ENCODE assay signal across 9 cellular contexts in genomic region chr17:74842599-74843351, GRCh38. TPM values are rescaled to one million over a fixed set of nuclear protein-coding genes. Genes with fewer than 3 reads are reported as not detected.
DNase-seq lines count a peak whose midpoint lies in the region; ATAC-seq and TF ChIP-seq lines count a peak whose summit lies in the region.
"Had no signal": no experiment of that assay in that cellular context is flagged by ENCODE, and none has a peak within 500 bp of the region (broad histone marks: within the 10 kb centered on the region; RNA-seq: fewer than 3 reads in every experiment).

No MANE protein-coding gene starts in this region.

- 0 to 3% (median 1%) methylated on average over 3 to 88 of the region's 88 CpGs for WGBS in adrenal gland, 4 donors

- H3K27ac ChIP-seq in adrenal gland, result peak overlapping the region in 4 of 5 donors; percentile 16 to 66 (median 44)
- no peak overlapping the region for H3K27ac ChIP-seq in parathyroid adenoma

- TF ChIP-seq CTCF in adrenal gland (IDR thresholded peaks at IDR 0.05) (peak; percentile 16 to 79 (median 60)), parathyroid adenoma (IDR thresholded peaks at IDR 0.05) (peak; percentile 42)

- peak; percentile 78 for DNase-seq in ELF-1 (ENCODE audit: low read depth, low spot score)
- peak; percentile 78 for DNase-seq in NCI-H1105 (lab: John Stamatoyannopoulos, UW)
- DNase-seq in adrenal gland, result peak; percentile 74 to 85 (median 76)
- peak; percentile 82 for DNase-seq in cardiac septum (ENCODE audit: low spot score)
- DNase-seq in stimulated activated CD4-positive, alpha-beta T cell treated with anti-CD3 and anti-CD28 coated beads, Interleukin-4, amount 100 ng/mL, for 4 hours, result no peak
- no peak for DNase-seq in GOT3 (lab: John Stamatoyannopoulos, UW)

- H3K9me3 ChIP-seq in adrenal gland (replicated peaks in 1 of 3), result no peaks in the 10 kb centered on the region
- no peaks in the 10 kb centered on the region for H3K9me3 ChIP-seq in parathyroid adenoma (ENCODE audit: control insufficient read depth, low read length)

- no peak for TF ChIP-seq POLR2A in adrenal gland (IDR thresholded peaks at IDR 0.05)

- no peaks in the 10 kb centered on the region for H3K36me3 ChIP-seq in adrenal gland (replicated peaks in 1 of 2)
- no peaks in the 10 kb centered on the region for H3K36me3 ChIP-seq in parathyroid adenoma (ENCODE audit: control insufficient read depth, insufficient read depth, low read length)

- ATAC-seq in HG03139 (IDR thresholded peaks at IDR 0.05; ENCODE audit: unreplicated experiment), result no peak

- H3K79me2 ChIP-seq in parathyroid adenoma, result no peaks in the 10 kb centered on the region

- peak overlapping the region in 1 of 4 donors; percentile 55 for H3K4me3 ChIP-seq in adrenal gland
- H3K4me3 ChIP-seq in parathyroid adenoma (ENCODE audit: low read depth, low read length), result peak overlapping the region; percentile 16

- peaks cover 17 to 24% of the 10 kb centered on the region in 2 donors for H3K4me1 ChIP-seq in adrenal gland (replicated peaks in 1 of 2)
- H3K4me1 ChIP-seq in parathyroid adenoma, result no peaks in the 10 kb centered on the region

- intact Hi-C loops in adrenal gland (cut with DNase I) (no loop called here), cardiac septum (cut with DNase I) (loop anchor here (2.0 kb wide), 1 partner anchor 22 kb away; no protein-coding TSS in a partner anchor)

- peak overlapping the region; percentile 59 for H3K4me2 ChIP-seq in parathyroid adenoma (ENCODE audit: low read length)

- peak overlapping the region; percentile 50 for H2AFZ ChIP-seq in parathyroid adenoma

- H3K9ac ChIP-seq in parathyroid adenoma, result no peak overlapping the region

- H3K27me3 ChIP-seq in adrenal gland (no peaks in the 10 kb centered on the region), parathyroid adenoma (ENCODE audit: control insufficient read depth, insufficient read depth, low read length) (no peaks in the 10 kb centered on the region)

RNA-seq across cellular contexts. Expression of gene GRIN2C, which starts 16.9 kb away (rescaled TPM):
- total RNA-seq in adrenal gland (10 to 100 TPM in 1 of 8 donors, 1 to 10 TPM in 6, under 1 TPM in 1; 0.42 to 16.4 (median 2.9) TPM), cardiac septum (0.70 TPM)
- 1 to 10 TPM in 2 of 3 donors, under 1 TPM in 1; 0.70 to 6.1 (median 3.2) TPM for polyA plus RNA-seq in adrenal gland

RNA-seq across cellular contexts. Expression of gene FDXR, which starts 30.0 kb away (rescaled TPM):
- total RNA-seq in adrenal gland, result 100 to 1,000 TPM; 314 to 693 (median 494) TPM
- polyA plus RNA-seq in adrenal gland, result 100 to 1,000 TPM; 159 to 405 (median 254) TPM
- total RNA-seq in cardiac septum, result 3.9 TPM

RNA-seq across cellular contexts. Expression of gene FADS6, which starts 50.7 kb away (rescaled TPM):
- 10 to 100 TPM in 4 of 8 donors, 1 to 10 TPM in 4; 1.7 to 12.4 (median 8.7) TPM for total RNA-seq in adrenal gland
- 1 to 10 TPM in 2 of 3 donors, under 1 TPM in 1; 0.92 to 5.1 (median 2.9) TPM for polyA plus RNA-seq in adrenal gland
- total RNA-seq in cardiac septum, result not detected
- total RNA-seq: T-helper 2 cell treated with Interferon-gamma antibody and Interleukin-4, amounts not matched to agents 100 ng/mL and 5 ng/mL, for 36 hours had no signal

Comparison
In these comparisons a context has a peak if more than half of its experiments do, and no peak if none do; other contexts are left out.
1. DNase-seq: peak in ELF-1 (single experiment), NCI-H1105 (single experiment), adrenal gland (7 of 7) and cardiac septum (single experiment); none in stimulated activated CD4-positive, alpha-beta T cell treated with anti-CD3 and anti-CD28 coated beads, Interleukin-4, amount 100 ng/mL, for 4 hours (0 of 2) and GOT3 (single experiment).
2. RNA of gene FDXR, which starts 30.0 kb away (total RNA-seq): 314 to 693 TPM in adrenal gland; 3.9 TPM in cardiac septum (single experiment); every median in the first group is over 10 times any median in the second.